11 cellular contexts compared by ENCODE assay signal in the genomic region with DNA sequence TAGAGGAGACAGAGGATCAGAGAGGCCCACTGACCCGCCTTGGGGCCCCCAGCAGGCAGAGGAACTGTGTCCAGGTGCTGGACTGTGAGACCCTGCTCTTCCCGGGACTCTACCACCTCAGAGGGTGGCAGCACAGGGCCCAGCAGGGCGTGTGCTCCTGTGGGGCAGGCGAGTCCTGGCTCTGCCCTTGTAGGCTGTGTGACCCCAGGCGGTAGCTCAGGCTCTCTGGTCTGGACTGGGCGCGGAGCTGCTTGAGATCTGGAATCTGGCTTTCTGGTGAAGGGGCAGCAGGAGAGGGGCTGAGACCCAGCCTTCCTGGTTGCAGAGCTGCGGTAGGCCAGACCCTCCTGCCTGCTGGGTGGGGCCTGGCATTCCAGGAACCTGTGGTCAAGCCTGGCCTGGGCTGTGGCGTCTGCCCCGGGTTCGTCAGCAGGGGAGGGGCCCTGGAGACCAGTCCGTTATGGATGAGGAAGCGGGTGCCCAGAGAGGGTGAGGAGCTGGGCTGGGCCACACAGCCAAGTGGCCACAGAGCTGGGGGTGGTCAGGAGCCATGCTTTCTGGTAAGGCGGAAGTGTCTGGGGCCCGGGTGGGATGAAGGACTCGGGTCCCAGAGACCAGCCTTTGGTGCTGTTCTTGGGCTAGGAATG. TPM values are rescaled to one million over a fixed set of nuclear protein-coding genes. Genes with fewer than 3 reads are reported as not detected.
DNase-seq lines count a peak whose midpoint lies in the region; ATAC-seq and TF ChIP-seq lines count a peak whose summit lies in the region.
"Had no signal": no experiment of that assay in that cellular context is flagged by ENCODE, and none has a peak within 500 bp of the region (broad histone marks: within the 10 kb centered on the region; RNA-seq: fewer than 3 reads in every experiment).

No MANE protein-coding gene starts in this region.

- CTCF ChIA-PET in CD8-positive, alpha-beta memory T cell (lab: Charles Lee), result no interaction called here

- no peaks in the 10 kb centered on the region for H3K27me3 ChIP-seq in CD8-positive, alpha-beta memory T cell (ENCODE audit: insufficient read depth, low read length, poor library complexity, severe bottlenecking)

- no peak for ATAC-seq in GM18909 (IDR thresholded peaks at IDR 0.05; ENCODE audit: poor library complexity, unreplicated experiment)

- no peaks in the 10 kb centered on the region for H3K36me3 Mint-ChIP-seq in neural crest cell (ENCODE audit: low read depth)
- no peaks in the 10 kb centered on the region for H3K36me3 Mint-ChIP-seq in CD8-positive, alpha-beta memory T cell

- H3K4me1 ChIP-seq in CD8-positive, alpha-beta memory T cell (ENCODE audit: insufficient read depth, low read length), result no peaks in the 10 kb centered on the region

- no peak overlapping the region for H3K4me3 ChIP-seq in fibroblast of mammary gland (ENCODE audit: control insufficient read depth, low read depth, low read length)
- H3K4me3 ChIP-seq in CD8-positive, alpha-beta memory T cell (ENCODE audit: low read length), result no peak overlapping the region
- H3K4me3 ChIP-seq: SK-N-MC had no signal

- H3K27ac ChIP-seq in CD8-positive, alpha-beta memory T cell (ENCODE audit: low read depth, low read length), result no peak overlapping the region

- DNase-seq in AG08395 (ENCODE audit: low spot score) (peak; percentile 77), SIG-M5 treated with dmso at 0.1 percent for 504 hours (lab: John Stamatoyannopoulos, UW; ENCODE audit: unreplicated experiment) (peak; percentile 42), fibroblast of mammary gland (ENCODE audit: low read depth) (peak; percentile 35), neural crest cell (ENCODE audit: low read depth, low spot score) (no peak), kidney glomerular epithelial cell (lab: John Stamatoyannopoulos, UW) (no peak), NCI-H510A treated with DMSO at 0.1 percent for 48 hours (lab: John Stamatoyannopoulos, UW) (no peak)
- DNase-seq in CD8-positive, alpha-beta memory T cell, result no peak
- DNase-seq: NCI-H1694 had no signal

- H3K27me3 Mint-ChIP-seq in neural crest cell (ENCODE audit: low read depth), result no peaks in the 10 kb centered on the region
- no peaks in the 10 kb centered on the region for H3K27me3 Mint-ChIP-seq in CD8-positive, alpha-beta memory T cell
- H3K27me3 Mint-ChIP-seq: B cell had no signal

- POLR2A ChIA-PET in CD8-positive, alpha-beta memory T cell (lab: Charles Lee), result no interaction called here

- peaks cover 26% of the 10 kb centered on the region for H3K4me1 Mint-ChIP-seq in neural crest cell
- peaks cover 5 to 19% (median 7%) of the 10 kb centered on the region in 3 donors for H3K4me1 Mint-ChIP-seq in CD8-positive, alpha-beta memory T cell

- H3K9me3 ChIP-seq in CD8-positive, alpha-beta memory T cell (ENCODE audit: low read length), result no peaks in the 10 kb centered on the region

- H3K36me3 ChIP-seq in CD8-positive, alpha-beta memory T cell (ENCODE audit: insufficient read depth, low read length), result no peaks in the 10 kb centered on the region

- H3K27ac Mint-ChIP-seq in neural crest cell (ENCODE audit: unreplicated experiment), result peak overlapping the region; percentile 83
- H3K27ac Mint-ChIP-seq in CD8-positive, alpha-beta memory T cell, result peak overlapping the region in 4 of 8 donors; percentile 17 to 88 (median 65)
- H3K27ac Mint-ChIP-seq: B cell had no signal

- no peak overlapping the region for H3K4me3 Mint-ChIP-seq in neural crest cell
- no peak overlapping the region for H3K4me3 Mint-ChIP-seq in CD8-positive, alpha-beta memory T cell
- H3K4me3 Mint-ChIP-seq: B cell had no signal

- H3K9me3 Mint-ChIP-seq in neural crest cell, result no peaks in the 10 kb centered on the region
- H3K9me3 Mint-ChIP-seq in CD8-positive, alpha-beta memory T cell, result no peaks in the 10 kb centered on the region

- TF ChIP-seq CTCF in fibroblast of mammary gland (conservative IDR thresholded peaks at IDR 0.05; ENCODE audit: control insufficient read depth, insufficient read depth, low read depth, low read length) (no peak), neural crest cell (conservative IDR thresholded peaks at IDR 0.05) (no peak)

RNA-seq across cellular contexts. Expression of gene RXRA, which starts 46.5 kb away (rescaled TPM):
- 40.0 and 41.2 TPM in 2 replicates for total RNA-seq in neural crest cell
- 1 to 10 TPM; 9.9 to 10.0 TPM for total RNA-seq in CD8-positive, alpha-beta memory T cell
- 2.1 TPM for polyA plus RNA-seq in CD8-positive, alpha-beta memory T cell

Comparison
In these comparisons a context has a peak if more than half of its experiments do, and no peak if none do; other contexts are left out.
1. DNase-seq: peak in AG08395 (single experiment), SIG-M5 treated with dmso at 0.1 percent for 504 hours (single experiment) and fibroblast of mammary gland (single experiment); none in neural crest cell (single experiment), kidney glomerular epithelial cell (single experiment), NCI-H510A treated with DMSO at 0.1 percent for 48 hours (single experiment) and CD8-positive, alpha-beta memory T cell (0 of 5).